17 cellular contexts compared by ENCODE assay signal in the genomic region with DNA sequence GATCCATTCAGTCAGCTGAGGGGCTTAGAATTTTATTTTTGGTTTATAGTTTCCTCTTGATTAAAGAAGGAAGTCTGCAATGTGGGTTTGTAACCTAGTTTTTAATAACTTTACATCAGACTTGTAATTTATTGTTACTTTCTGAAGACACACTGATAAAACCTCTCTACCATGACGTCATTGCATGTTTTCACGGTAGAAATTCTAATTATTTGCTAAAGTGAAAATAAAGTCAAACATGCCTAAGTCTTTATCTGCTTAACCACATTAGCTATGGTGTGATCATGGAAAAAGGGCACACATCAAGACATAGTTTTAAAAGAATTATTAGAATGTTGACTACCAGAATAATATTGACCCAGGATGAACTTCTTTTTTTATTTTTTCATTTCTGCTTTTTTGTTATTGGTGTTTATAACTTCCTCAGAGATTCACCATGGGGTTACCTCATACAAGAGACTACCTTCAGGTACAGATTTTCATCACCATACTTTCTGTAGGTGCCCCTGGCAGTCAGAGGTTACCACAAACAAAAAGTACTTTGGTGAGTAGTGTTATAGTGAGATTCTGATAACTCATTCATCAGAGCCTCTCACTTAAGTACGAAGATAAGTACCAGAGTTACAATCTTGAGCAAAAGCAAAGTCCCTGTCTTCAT. TPM values are rescaled to one million over a fixed set of nuclear protein-coding genes. Genes with fewer than 3 reads are reported as not detected.
DNase-seq lines count a peak whose midpoint lies in the region; ATAC-seq lines count a peak whose summit lies in the region.
"Had no signal": no experiment of that assay in that cellular context is flagged by ENCODE, and none has a peak within 500 bp of the region (broad histone marks: within the 10 kb centered on the region; RNA-seq: fewer than 3 reads in every experiment).

No MANE protein-coding gene starts in this region.

- CTCF ChIA-PET in activated naive CD4-positive, alpha-beta T cell treated with anti-CD3 and anti-CD28 coated beads for 36 hours (lab: Charles Lee), result no interaction called here

- peak; percentile 55 for ATAC-seq in GM18870 (IDR thresholded peaks at IDR 0.05; ENCODE audit: unreplicated experiment)
- peak; percentile 57 for ATAC-seq in HG02678 (IDR thresholded peaks at IDR 0.05; ENCODE audit: unreplicated experiment)
- no peak for ATAC-seq in Right ventricle myocardium inferior
- ATAC-seq: A549 had no signal

- no peak overlapping the region for H3K9ac ChIP-seq in BLaER1

- H3K36me3 ChIP-seq in BLaER1, result no peaks in the 10 kb centered on the region

- peaks cover 16% of the 10 kb centered on the region for H3K9me3 ChIP-seq in BLaER1
- H3K9me3 ChIP-seq: A549 had no signal

- no peak for DNase-seq in activated naive CD4-positive, alpha-beta T cell treated with anti-CD3 and anti-CD28 coated beads for 36 hours
- DNase-seq in Ammon's horn (ENCODE audit: low spot score) (no peak), Right ventricle myocardium inferior (ENCODE audit: missing footprints) (no peak), G401 (ENCODE audit: low spot score) (no peak)
- DNase-seq: activated T-cell treated with anti-CD3 and anti-CD28 coated beads, Interleukin-2, amount 50 U/mL, for 24 hours; aorta; NCI-H1105 treated with DMSO at 0.1 percent for 48 hours; NCI-H524 treated with DMSO at 0.1 percent for 48 hours; SHP77 treated with DMSO at 0.1 percent for 48 hours; stimulated activated CD4-positive, alpha-beta T cell treated with anti-CD3 and anti-CD28 coated beads, Interleukin-4, amount 100 ng/mL, for 4 hours had no signal

- no peaks in the 10 kb centered on the region for H3K27me3 ChIP-seq in BLaER1

- no peak overlapping the region for H3K27ac ChIP-seq in BLaER1
- H3K27ac ChIP-seq: A549, VCaP had no signal

- H3K9me3 Mint-ChIP-seq in IgD-negative memory B cell, result peaks cover 6 to 11% (median 9%) of the 10 kb centered on the region in 3 donors
- H3K9me3 Mint-ChIP-seq in activated naive CD4-positive, alpha-beta T cell treated with anti-CD3 and anti-CD28 coated beads for 36 hours, result peaks cover 4% of the 10 kb centered on the region

- H3K4me1 Mint-ChIP-seq in IgD-negative memory B cell, result peaks cover 21 to 32% (median 27%) of the 10 kb centered on the region in 3 donors
- H3K4me1 Mint-ChIP-seq in activated naive CD4-positive, alpha-beta T cell treated with anti-CD3 and anti-CD28 coated beads for 36 hours (ENCODE audit: low read depth), result no peaks in the 10 kb centered on the region

- peak overlapping the region; percentile 25 to 57 (median 42) for H3K27ac Mint-ChIP-seq in IgD-negative memory B cell
- no peak overlapping the region for H3K27ac Mint-ChIP-seq in activated naive CD4-positive, alpha-beta T cell treated with anti-CD3 and anti-CD28 coated beads for 36 hours
- H3K27ac Mint-ChIP-seq: activated T-cell treated with anti-CD3 and anti-CD28 coated beads, Interleukin-2, amount 50 U/mL, for 24 hours had no signal

- intact Hi-C loops in activated naive CD4-positive, alpha-beta T cell treated with anti-CD3 and anti-CD28 coated beads for 36 hours (cut with micrococcal nuclease), result no loop called here
- intact Hi-C loops in Right ventricle myocardium inferior (cut with DNase I), result no loop called here

- in situ Hi-C loops in G401 (cut with HindIII; ENCODE audit: low sequenced_read_pairs), result no loop called here

- peak overlapping the region; percentile 31 for H3K4me2 ChIP-seq in BLaER1
- H3K4me2 ChIP-seq: A549 had no signal

- no peak overlapping the region for H3K4me3 ChIP-seq in BLaER1
- H3K4me3 ChIP-seq: A549, lung had no signal

- H3K36me3 Mint-ChIP-seq in IgD-negative memory B cell, result no peaks in the 10 kb centered on the region
- no peaks in the 10 kb centered on the region for H3K36me3 Mint-ChIP-seq in activated naive CD4-positive, alpha-beta T cell treated with anti-CD3 and anti-CD28 coated beads for 36 hours (ENCODE audit: low read depth)

- H3K4me1 ChIP-seq in BLaER1, result peaks cover 31% of the 10 kb centered on the region
- H3K4me1 ChIP-seq: A549 had no signal

- H3K27me3 Mint-ChIP-seq in IgD-negative memory B cell, result no peaks in the 10 kb centered on the region
- no peaks in the 10 kb centered on the region for H3K27me3 Mint-ChIP-seq in activated naive CD4-positive, alpha-beta T cell treated with anti-CD3 and anti-CD28 coated beads for 36 hours (ENCODE audit: low read depth)

- peak overlapping the region in 2 of 4 donors; percentile 30 to 77 for H3K4me3 Mint-ChIP-seq in IgD-negative memory B cell
- H3K4me3 Mint-ChIP-seq in activated naive CD4-positive, alpha-beta T cell treated with anti-CD3 and anti-CD28 coated beads for 36 hours, result no peak overlapping the region
- H3K4me3 Mint-ChIP-seq: activated T-cell treated with anti-CD3 and anti-CD28 coated beads, Interleukin-2, amount 50 U/mL, for 24 hours had no signal

- no peaks in the 10 kb centered on the region for H4K20me1 ChIP-seq in BLaER1

RNA-seq across cellular contexts. Expression of gene PANK1, which starts 7.0 kb away (rescaled TPM):
- polyA plus RNA-seq in IgD-negative memory B cell, result 0.86 TPM
- total RNA-seq in activated naive CD4-positive, alpha-beta T cell treated with anti-CD3 and anti-CD28 coated beads for 36 hours, result 1 to 10 TPM; 1.6 to 2.2 TPM
- total RNA-seq in Right ventricle myocardium inferior, result 19.0 TPM
- total RNA-seq in G401 (2014; rRNA removed; shearing (Covaris generic)), result 8.3 and 10.7 TPM in 2 replicates

RNA-seq across cellular contexts. Expression of gene KIF20B, which starts 49.3 kb away (rescaled TPM):
- 28.8 TPM for polyA plus RNA-seq in IgD-negative memory B cell
- 10 to 100 TPM; 67.2 to 70.3 TPM for total RNA-seq in activated naive CD4-positive, alpha-beta T cell treated with anti-CD3 and anti-CD28 coated beads for 36 hours
- 3.0 TPM for total RNA-seq in Right ventricle myocardium inferior
- total RNA-seq in G401 (2014; rRNA removed; shearing (Covaris generic)), result 16.2 and 30.9 TPM in 2 replicates
